In the genomic region with DNA sequence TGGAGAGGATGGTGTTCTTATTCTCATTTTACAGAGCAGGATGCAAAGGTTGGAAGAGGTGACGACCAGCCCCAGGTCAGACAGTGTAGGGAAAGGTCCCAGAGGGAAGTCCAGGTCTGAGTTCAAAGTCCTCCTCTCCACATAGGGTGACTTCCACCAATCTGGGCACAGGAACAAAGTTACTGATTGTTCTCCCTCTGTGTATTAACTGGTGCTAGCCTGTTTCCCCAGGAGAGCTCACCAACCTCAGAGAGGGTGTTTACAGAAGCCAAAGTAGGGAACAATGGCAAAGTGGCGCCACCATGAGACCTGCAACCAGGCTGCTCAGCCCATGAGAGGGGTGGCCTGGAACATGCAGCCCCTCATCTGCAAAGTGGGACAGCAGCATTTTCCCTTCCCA, we compare ENCODE assay signal across 27 cellular contexts. TPM values are rescaled to one million over a fixed set of nuclear protein-coding genes. Genes with fewer than 3 reads are reported as not detected.
A peak's percentile ranks its signal among the peaks of the same experiment; 100 is the strongest.
DNase-seq lines count a peak whose midpoint lies in the region; ATAC-seq and TF ChIP-seq lines count a peak whose summit lies in the region.
"Had no signal": no experiment of that assay in that cellular context is flagged by ENCODE, and none has a peak within 500 bp of the region (broad histone marks: within the 10 kb centered on the region; RNA-seq: fewer than 3 reads in every experiment).

No MANE protein-coding gene starts in this region.

- no peaks in the 10 kb centered on the region for H3K9me3 ChIP-seq in CD8-positive, alpha-beta T cell (ENCODE audit: low read length)
- H3K9me3 ChIP-seq in liver (ENCODE audit: control insufficient read depth in 4 of 4, low read length in 3 of 4) = no peaks in the 10 kb centered on the region
- no peaks in the 10 kb centered on the region for H3K9me3 ChIP-seq in BE2C
- H3K9me3 ChIP-seq: prostate gland had no signal

- CTCF ChIA-PET in CD8-positive, alpha-beta T cell (lab: Charles Lee) = interaction anchor here (0.7 kb wide), 1 partner anchor 31 kb away, joined by 4 read pairs; no protein-coding TSS in a partner anchor

- H3F3A ChIP-seq in GM23338 (replicated peaks; ENCODE audit: low read depth) = no peaks in the 10 kb centered on the region

- peaks cover 6% of the 10 kb centered on the region; the same call in 1 of the 2 replicates for H3K9me2 ChIP-seq in GM23338 (ENCODE audit: insufficient read depth)

- peaks cover 66% of the 10 kb centered on the region for H3K36me3 Mint-ChIP-seq in CD8-positive, alpha-beta T cell
- H3K36me3 Mint-ChIP-seq in GM23338 (ENCODE audit: low read depth) (no peaks in the 10 kb centered on the region), mesothelial cell of epicardium (no peaks in the 10 kb centered on the region)
- peaks cover 19% of the 10 kb centered on the region for H3K36me3 Mint-ChIP-seq in activated naive CD8-positive, alpha-beta T cell
- H3K36me3 Mint-ChIP-seq: neural progenitor cell had no signal

- peak overlapping the region; percentile 15 for H3K27ac Mint-ChIP-seq in CD8-positive, alpha-beta T cell
- H3K27ac Mint-ChIP-seq in GM23338 (no peak overlapping the region), mesothelial cell of epicardium (no peak overlapping the region)
- peak overlapping the region; percentile 79 for H3K27ac Mint-ChIP-seq in activated naive CD8-positive, alpha-beta T cell
- H3K27ac Mint-ChIP-seq: activated T-helper 2 cell treated with anti-CD3 and anti-CD28 coated beads, Interferon-gamma antibody, Interleukin-2, Interleukin-4, amounts not matched to agents 10 μg/mL and 5 μg/mL and 100 μg/mL, durations not matched to agents 14 hours and 24 hours and 36 hours; memory B cell; neural progenitor cell; T-helper 17 cell had no signal

- peaks cover 8% of the 10 kb centered on the region for H3K9me3 Mint-ChIP-seq in CD8-positive, alpha-beta T cell
- H3K9me3 Mint-ChIP-seq in GM23338 = peaks cover 10% of the 10 kb centered on the region
- no peaks in the 10 kb centered on the region for H3K9me3 Mint-ChIP-seq in activated naive CD8-positive, alpha-beta T cell (ENCODE audit: low read depth)
- H3K9me3 Mint-ChIP-seq in mesothelial cell of epicardium = peaks cover 4% of the 10 kb centered on the region
- H3K9me3 Mint-ChIP-seq: activated T-helper 2 cell treated with anti-CD3 and anti-CD28 coated beads, Interferon-gamma antibody, Interleukin-2, Interleukin-4, amounts not matched to agents 10 μg/mL and 5 μg/mL and 100 μg/mL, durations not matched to agents 14 hours and 24 hours and 36 hours had no signal

- H2AFZ ChIP-seq in GM23338 = no peak overlapping the region
- H2AFZ ChIP-seq: neural progenitor cell had no signal

- no peaks in the 10 kb centered on the region for H3K27me3 Mint-ChIP-seq in CD8-positive, alpha-beta T cell (ENCODE audit: low read depth)
- H3K27me3 Mint-ChIP-seq in GM23338 (ENCODE audit: insufficient read depth, low read depth, poor library complexity) = peaks cover 8% of the 10 kb centered on the region
- H3K27me3 Mint-ChIP-seq in activated naive CD8-positive, alpha-beta T cell = no peaks in the 10 kb centered on the region
- peaks cover 5% of the 10 kb centered on the region for H3K27me3 Mint-ChIP-seq in mesothelial cell of epicardium (ENCODE audit: low read depth)
- H3K27me3 Mint-ChIP-seq: memory B cell, T-helper 17 cell had no signal

- no peak for TF ChIP-seq RAD21 in liver (IDR thresholded peaks at IDR 0.05)

- POLR2A ChIA-PET in CD8-positive, alpha-beta T cell (lab: Charles Lee) = interaction anchor here (1.3 kb wide), 1 partner anchor 9 kb away, joined by 3 read pairs; no protein-coding TSS in a partner anchor

- no peak for DNase-seq in CD8-positive, alpha-beta T cell
- DNase-seq in GM23338 (ENCODE audit: low spot score) (peak; percentile 21), mesothelial cell of epicardium (ENCODE audit: low spot score in 2 of 2, unreplicated experiment in 2 of 2) (no peak), BE2C (no peak), RKO (ENCODE audit: low spot score) (no peak)
- DNase-seq: aorta; cerebellar nuclear complex; DMS153; effector CD8-positive, alpha-beta T cell; heart right ventricle; NCI-H1048; NCI-H2081 treated with DMSO at 0.1 percent for 48 hours; NCI-H524 treated with DMSO at 0.1 percent for 48 hours; OCI-M1; SIG-M5; spleen; T-helper 17 cell had no signal

- H3K4me1 ChIP-seq in CD8-positive, alpha-beta T cell (ENCODE audit: insufficient read depth, low read length) = peaks cover 38% of the 10 kb centered on the region
- H3K4me1 ChIP-seq in GM23338 (ENCODE audit: insufficient read depth) (peaks cover 11% of the 10 kb centered on the region), liver (ENCODE audit: control insufficient read depth in 4 of 4, insufficient read depth in 4 of 4, low read length in 3 of 4) (no peaks in the 10 kb centered on the region), BE2C (no peaks in the 10 kb centered on the region)
- H3K4me1 ChIP-seq: neural progenitor cell, prostate gland had no signal

- TF ChIP-seq CTCF in CD8-positive, alpha-beta T cell (IDR thresholded peaks at IDR 0.05) = no peak
- TF ChIP-seq CTCF in GM23338 (conservative IDR thresholded peaks at IDR 0.05; ENCODE audit: low read depth in 2 of 2) (peak in 1 of 2 experiments; percentile 61; a peak in 3 of 4 replicates), liver (IDR thresholded peaks at IDR 0.05; ENCODE audit: low read depth, low read length, missing input control) (no peak), mesothelial cell of epicardium (IDR thresholded peaks at IDR 0.05; ENCODE audit: unreplicated experiment) (no peak), BE2C (IDR thresholded peaks at IDR 0.05; ENCODE audit: low read depth, low read length) (no peak)

- peaks cover 67% of the 10 kb centered on the region for H3K4me1 Mint-ChIP-seq in CD8-positive, alpha-beta T cell (ENCODE audit: low read depth)
- H3K4me1 Mint-ChIP-seq in GM23338 (peaks cover 24% of the 10 kb centered on the region), mesothelial cell of epicardium (peaks cover 6% of the 10 kb centered on the region)
- H3K4me1 Mint-ChIP-seq in activated naive CD8-positive, alpha-beta T cell (ENCODE audit: low read depth) = peaks cover 69% of the 10 kb centered on the region
- H3K4me1 Mint-ChIP-seq: neural progenitor cell had no signal

- H3K4me2 ChIP-seq in GM23338 = no peak overlapping the region
- H3K4me2 ChIP-seq: BLaER1, neural progenitor cell had no signal

- H3K27ac ChIP-seq in CD8-positive, alpha-beta T cell (ENCODE audit: low read depth, low read length) = no peak overlapping the region
- H3K27ac ChIP-seq in GM23338 (ENCODE audit: low read depth) (no peak overlapping the region), liver (ENCODE audit: low read depth in 1 of 2, low read length in 2 of 2) (no peak overlapping the region)
- H3K27ac ChIP-seq: BLaER1, heart right ventricle, neural progenitor cell, prostate gland, spleen had no signal

- no peak overlapping the region for H3K4me3 ChIP-seq in CD8-positive, alpha-beta T cell (ENCODE audit: low read depth, low read length)
- no peak overlapping the region for H3K4me3 ChIP-seq in GM23338
- H3K4me3 ChIP-seq in liver (ENCODE audit: low read depth in 1 of 3, low read length in 3 of 3) = no peak overlapping the region
- H3K4me3 ChIP-seq in BE2C (ENCODE audit: low read depth, low read length) = no peak overlapping the region
- H3K4me3 ChIP-seq: BLaER1, heart right ventricle, neural progenitor cell, prostate gland, spleen had no signal

- no peaks in the 10 kb centered on the region for H4K20me1 ChIP-seq in GM23338 (replicated peaks; ENCODE audit: insufficient read depth)
- H4K20me1 ChIP-seq: BLaER1 had no signal

- intact Hi-C loops in CD8-positive, alpha-beta T cell (cut with DNase I, micrococcal nuclease) = loop anchor here in 1 of 2 experiments (2.0 kb wide), 1 partner anchor 14 kb away; no protein-coding TSS in a partner anchor

- H3K27me3 ChIP-seq in CD8-positive, alpha-beta T cell (ENCODE audit: insufficient read depth, low read length) = no peaks in the 10 kb centered on the region
- H3K27me3 ChIP-seq in GM23338 (ENCODE audit: insufficient read depth) (no peaks in the 10 kb centered on the region), liver (ENCODE audit: control insufficient read depth in 4 of 4, insufficient read depth in 4 of 4, low read length in 3 of 4) (peaks cover 0 to 3% (median 0%) of the 10 kb centered on the region in 4 donors), BE2C (no peaks in the 10 kb centered on the region; the same call in 1 of the 2 replicates)
- H3K27me3 ChIP-seq: BLaER1, heart right ventricle, neural progenitor cell, spleen had no signal

- peaks cover 13% of the 10 kb centered on the region for H3K36me3 ChIP-seq in CD8-positive, alpha-beta T cell (ENCODE audit: insufficient read depth, low read length)
- H3K36me3 ChIP-seq in GM23338 (ENCODE audit: insufficient read depth) (no peaks in the 10 kb centered on the region), liver (ENCODE audit: control insufficient read depth in 4 of 4, insufficient read depth in 3 of 4, low read depth in 1 of 4, low read length in 3 of 4) (no peaks in the 10 kb centered on the region), BE2C (no peaks in the 10 kb centered on the region)
- H3K36me3 ChIP-seq: BLaER1, heart right ventricle, neural progenitor cell, prostate gland, spleen had no signal

- H3K4me3 Mint-ChIP-seq in CD8-positive, alpha-beta T cell = no peak overlapping the region
- H3K4me3 Mint-ChIP-seq in GM23338 = no peak overlapping the region
- H3K4me3 Mint-ChIP-seq in activated naive CD8-positive, alpha-beta T cell = no peak overlapping the region
- no peak overlapping the region for H3K4me3 Mint-ChIP-seq in mesothelial cell of epicardium
- H3K4me3 Mint-ChIP-seq: memory B cell, neural progenitor cell, T-helper 17 cell had no signal

- no peak for ATAC-seq in CD8-positive, alpha-beta T cell
- peak; percentile 71 for ATAC-seq in GM23338
- no peak for ATAC-seq in GM18519 (IDR thresholded peaks at IDR 0.05; ENCODE audit: low FRiP score, unreplicated experiment)
- ATAC-seq: heart right ventricle, T-helper 17 cell had no signal

- H3K9ac ChIP-seq in liver (ENCODE audit: low read depth in 1 of 2, low read length in 2 of 2) = no peak overlapping the region
- H3K9ac ChIP-seq: BLaER1, neural progenitor cell had no signal

- no peaks in the 10 kb centered on the region for H3K79me2 ChIP-seq in GM23338 (replicated peaks; ENCODE audit: insufficient read depth)

- WGBS in liver = 57% methylated on average over 2 of the region's 2 CpGs

TF ChIP-seq in liver, 16 proteins besides CTCF, POLR2A, EP300 and RAD21 (continues in another document):
- TF ChIP-seq JUND (IDR thresholded peaks at IDR 0.05) = no peak

RNA-seq across cellular contexts. Expression of a gene that starts 16.8 kb away (rescaled TPM):
- total RNA-seq in CD8-positive, alpha-beta T cell = 1 to 10 TPM; 3.1 to 3.9 TPM
- total RNA-seq in GM23338 (2014; rRNA removed; shearing (Covaris generic)) = not detected in 2 replicates
- not detected in 2 replicates for polyA plus RNA-seq in GM23338 (2016; fragmentation: Nextera tagmentation; extraction: Ambion mirVana)
- total RNA-seq in liver = 1 to 10 TPM; 2.0 to 4.4 TPM
- polyA plus RNA-seq in liver = under 1 TPM; 0.47 to 0.80 TPM
- 0.43 to 0.93 TPM (median 0.54 TPM) in 3 replicates for total RNA-seq in mesothelial cell of epicardium
- polyA plus RNA-seq in BE2C (2012; ENCODE audit: insufficient read depth, insufficient read length, low read depth) = 1.0 TPM
- polyA plus RNA-seq: fibroblast of lung had no signal

RNA-seq across cellular contexts. Expression of a gene that starts 21.0 kb away (rescaled TPM):
- total RNA-seq in CD8-positive, alpha-beta T cell = 10 to 100 TPM; 17.1 to 17.6 TPM
- total RNA-seq in GM23338 (2014; rRNA removed; shearing (Covaris generic)) = not detected in 2 replicates
- polyA plus RNA-seq in GM23338 (2016; fragmentation: Nextera tagmentation; extraction: Ambion mirVana) = not detected in 2 replicates
- under 1 TPM in 1 of 2 donors, not detected in 1; 0.42 TPM for total RNA-seq in liver
- under 1 TPM; 0.32 to 0.71 TPM for polyA plus RNA-seq in liver
- total RNA-seq in mesothelial cell of epicardium = not detected in 3 replicates
- not detected for polyA plus RNA-seq in BE2C (2012; ENCODE audit: insufficient read depth, insufficient read length, low read depth)
- total RNA-seq: fibroblast of lung, H4 had no signal
- polyA plus RNA-seq: aorta, fibroblast of lung had no signal

Comparison
In these comparisons a context has a peak if more than half of its experiments do, and no peak if none do; other contexts are left out.
1. H3K27ac Mint-ChIP-seq: peak in CD8-positive, alpha-beta T cell (single experiment) and activated naive CD8-positive, alpha-beta T cell (single experiment); none in GM23338 (single experiment) and mesothelial cell of epicardium (single experiment).
2. RNA of a gene that starts 21.0 kb away (total RNA-seq): 17.1 to 17.6 TPM in CD8-positive, alpha-beta T cell; 0.42 TPM in liver, not detected in GM23338 and not detected in mesothelial cell of epicardium; every median in the first group is over 10 times any median in the second.